Comparison of ENCODE assay signal across 1 cellular context in genomic region chr3:10206166-10206511, GRCh38.
TF ChIP-seq lines count a peak whose summit lies in the region.

No MANE protein-coding gene starts in this region.

TF ChIP-seq in GM23338, 12 proteins besides CTCF, POLR2A, EP300 and RAD21 (continued from another document):
- TF ChIP-seq, protein P1, sequence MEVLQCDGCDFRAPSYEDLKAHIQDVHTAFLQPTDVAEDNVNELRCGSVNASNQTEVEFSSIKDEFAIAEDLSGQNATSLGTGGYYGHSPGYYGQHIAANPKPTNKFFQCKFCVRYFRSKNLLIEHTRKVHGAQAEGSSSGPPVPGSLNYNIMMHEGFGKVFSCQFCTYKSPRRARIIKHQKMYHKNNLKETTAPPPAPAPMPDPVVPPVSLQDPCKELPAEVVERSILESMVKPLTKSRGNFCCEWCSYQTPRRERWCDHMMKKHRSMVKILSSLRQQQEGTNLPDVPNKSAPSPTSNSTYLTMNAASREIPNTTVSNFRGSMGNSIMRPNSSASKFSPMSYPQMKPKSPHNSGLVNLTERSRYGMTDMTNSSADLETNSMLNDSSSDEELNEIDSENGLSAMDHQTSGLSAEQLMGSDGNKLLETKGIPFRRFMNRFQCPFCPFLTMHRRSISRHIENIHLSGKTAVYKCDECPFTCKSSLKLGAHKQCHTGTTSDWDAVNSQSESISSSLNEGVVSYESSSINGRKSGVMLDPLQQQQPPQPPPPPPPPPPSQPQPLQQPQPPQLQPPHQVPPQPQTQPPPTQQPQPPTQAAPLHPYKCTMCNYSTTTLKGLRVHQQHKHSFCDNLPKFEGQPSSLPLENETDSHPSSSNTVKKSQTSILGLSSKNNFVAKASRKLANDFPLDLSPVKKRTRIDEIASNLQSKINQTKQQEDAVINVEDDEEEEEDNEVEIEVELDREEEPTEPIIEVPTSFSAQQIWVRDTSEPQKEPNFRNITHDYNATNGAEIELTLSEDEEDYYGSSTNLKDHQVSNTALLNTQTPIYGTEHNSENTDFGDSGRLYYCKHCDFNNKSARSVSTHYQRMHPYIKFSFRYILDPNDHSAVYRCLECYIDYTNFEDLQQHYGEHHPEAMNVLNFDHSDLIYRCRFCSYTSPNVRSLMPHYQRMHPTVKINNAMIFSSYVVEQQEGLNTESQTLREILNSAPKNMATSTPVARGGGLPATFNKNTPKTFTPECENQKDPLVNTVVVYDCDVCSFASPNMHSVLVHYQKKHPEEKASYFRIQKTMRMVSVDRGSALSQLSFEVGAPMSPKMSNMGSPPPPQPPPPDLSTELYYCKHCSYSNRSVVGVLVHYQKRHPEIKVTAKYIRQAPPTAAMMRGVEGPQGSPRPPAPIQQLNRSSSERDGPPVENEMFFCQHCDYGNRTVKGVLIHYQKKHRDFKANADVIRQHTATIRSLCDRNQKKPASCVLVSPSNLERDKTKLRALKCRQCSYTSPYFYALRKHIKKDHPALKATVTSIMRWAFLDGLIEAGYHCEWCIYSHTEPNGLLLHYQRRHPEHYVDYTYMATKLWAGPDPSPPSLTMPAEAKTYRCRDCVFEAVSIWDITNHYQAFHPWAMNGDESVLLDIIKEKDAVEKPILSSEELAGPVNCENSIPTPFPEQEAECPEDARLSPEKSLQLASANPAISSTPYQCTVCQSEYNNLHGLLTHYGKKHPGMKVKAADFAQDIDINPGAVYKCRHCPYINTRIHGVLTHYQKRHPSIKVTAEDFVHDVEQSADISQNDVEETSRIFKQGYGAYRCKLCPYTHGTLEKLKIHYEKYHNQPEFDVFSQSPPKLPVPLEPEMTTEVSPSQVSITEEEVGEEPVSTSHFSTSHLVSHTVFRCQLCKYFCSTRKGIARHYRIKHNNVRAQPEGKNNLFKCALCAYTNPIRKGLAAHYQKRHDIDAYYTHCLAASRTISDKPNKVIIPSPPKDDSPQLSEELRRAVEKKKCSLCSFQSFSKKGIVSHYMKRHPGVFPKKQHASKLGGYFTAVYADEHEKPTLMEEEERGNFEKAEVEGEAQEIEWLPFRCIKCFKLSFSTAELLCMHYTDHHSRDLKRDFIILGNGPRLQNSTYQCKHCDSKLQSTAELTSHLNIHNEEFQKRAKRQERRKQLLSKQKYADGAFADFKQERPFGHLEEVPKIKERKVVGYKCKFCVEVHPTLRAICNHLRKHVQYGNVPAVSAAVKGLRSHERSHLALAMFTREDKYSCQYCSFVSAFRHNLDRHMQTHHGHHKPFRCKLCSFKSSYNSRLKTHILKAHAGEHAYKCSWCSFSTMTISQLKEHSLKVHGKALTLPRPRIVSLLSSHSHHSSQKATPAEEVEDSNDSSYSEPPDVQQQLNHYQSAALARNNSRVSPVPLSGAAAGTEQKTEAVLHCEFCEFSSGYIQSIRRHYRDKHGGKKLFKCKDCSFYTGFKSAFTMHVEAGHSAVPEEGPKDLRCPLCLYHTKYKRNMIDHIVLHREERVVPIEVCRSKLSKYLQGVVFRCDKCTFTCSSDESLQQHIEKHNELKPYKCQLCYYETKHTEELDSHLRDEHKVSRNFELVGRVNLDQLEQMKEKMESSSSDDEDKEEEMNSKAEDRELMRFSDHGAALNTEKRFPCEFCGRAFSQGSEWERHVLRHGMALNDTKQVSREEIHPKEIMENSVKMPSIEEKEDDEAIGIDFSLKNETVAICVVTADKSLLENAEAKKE (CRISPR knock-in tag; IDR thresholded peaks at IDR 0.05), result no peak
- no peak for TF ChIP-seq REST (IDR thresholded peaks at IDR 0.05; ENCODE audit: unreplicated experiment)
- no peak for TF ChIP-seq ETS1 (IDR thresholded peaks at IDR 0.05)
- TF ChIP-seq CREB1 (CRISPR knock-in tag; IDR thresholded peaks at IDR 0.05; ENCODE audit: low read depth), result no peak
- TF ChIP-seq NANOG (IDR thresholded peaks at IDR 0.05; ENCODE audit: borderline replicate concordance), result no peak
